13 cellular contexts compared by ENCODE assay signal in the genomic region with DNA sequence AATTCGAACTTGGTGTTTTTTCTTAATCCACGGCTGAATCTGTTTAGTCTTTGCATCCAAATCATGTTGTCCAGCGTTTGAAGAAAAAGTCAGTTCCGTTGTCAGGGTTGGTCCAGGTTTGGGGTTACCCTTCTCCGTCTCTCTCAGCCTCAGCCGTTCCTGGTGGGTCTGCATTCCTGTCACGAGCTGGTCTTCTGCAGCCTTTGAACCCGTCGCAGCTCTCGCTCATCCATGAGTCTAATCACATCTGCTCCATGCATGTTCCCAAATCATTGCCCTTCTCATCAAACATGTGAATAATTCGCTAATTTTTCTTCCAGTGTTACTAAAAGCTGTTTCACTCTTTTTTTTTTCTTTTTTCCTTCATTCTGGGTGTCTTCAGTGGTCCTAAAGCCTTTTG.
"Had no signal": no experiment of that assay in that cellular context is flagged by ENCODE, and none has a peak within 500 bp of the region (broad histone marks: within the 10 kb centered on the region; RNA-seq: fewer than 3 reads in every experiment).

No MANE protein-coding gene starts in this region.

- H3K27ac Mint-ChIP-seq: activated CD4-positive, alpha-beta memory T cell treated with anti-CD3 and anti-CD28 coated beads for 36 hours; stimulated activated effector memory CD8-positive, alpha-beta T cell treated with anti-CD3 and anti-CD28 coated beads, Interleukin-12 subunit alpha, Interleukin-12 subunit beta, amount 100 ng/mL, for 72 hours; T-helper 1 cell treated with Interleukin-12 subunit alpha and Interleukin-12 subunit beta and Interleukin-4 antibody, amounts not matched to agents 30 μg/mL and 1 μg/mL, for 36 hours had no signal

- H3K9me3 Mint-ChIP-seq: activated CD4-positive, alpha-beta memory T cell treated with anti-CD3 and anti-CD28 coated beads for 36 hours; stimulated activated effector memory CD8-positive, alpha-beta T cell treated with anti-CD3 and anti-CD28 coated beads, Interleukin-12 subunit alpha, Interleukin-12 subunit beta, amount 100 ng/mL, for 72 hours; T-helper 1 cell treated with Interleukin-12 subunit alpha and Interleukin-12 subunit beta and Interleukin-4 antibody, amounts not matched to agents 30 μg/mL and 1 μg/mL, for 36 hours had no signal

- H3K36me3 ChIP-seq: tibial nerve had no signal

- DNase-seq: activated CD4-positive, alpha-beta memory T cell treated with anti-CD3 and anti-CD28 coated beads for 36 hours; activated CD4-positive, CD25-positive, alpha-beta regulatory T cell; activated naive CD4-positive, alpha-beta T cell treated with anti-CD3 and anti-CD28 coated beads, Interleukin-2, amount 50 U/mL, for 16 hours; central memory CD4-positive, alpha-beta T cell; cortex of kidney; effector memory CD4-positive, alpha-beta T cell; kidney had no signal

- H3K4me3 ChIP-seq: skin epidermis, tibial nerve had no signal

- ATAC-seq: SK-N-SH treated with all-trans-retinoic acid at 6 μM for 48 hours; stimulated activated effector memory CD8-positive, alpha-beta T cell treated with anti-CD3 and anti-CD28 coated beads, Interleukin-12 subunit alpha, Interleukin-12 subunit beta, amount 100 ng/mL, for 72 hours had no signal

- H3K9me3 ChIP-seq: tibial nerve had no signal

- H3K4me3 Mint-ChIP-seq: activated CD4-positive, alpha-beta memory T cell treated with anti-CD3 and anti-CD28 coated beads for 36 hours; stimulated activated effector memory CD8-positive, alpha-beta T cell treated with anti-CD3 and anti-CD28 coated beads, Interleukin-12 subunit alpha, Interleukin-12 subunit beta, amount 100 ng/mL, for 72 hours; T-helper 1 cell treated with Interleukin-12 subunit alpha and Interleukin-12 subunit beta and Interleukin-4 antibody, amounts not matched to agents 30 μg/mL and 1 μg/mL, for 36 hours had no signal

- H3K27ac ChIP-seq: epithelial cell of prostate, tibial nerve had no signal
